In the genomic region with DNA sequence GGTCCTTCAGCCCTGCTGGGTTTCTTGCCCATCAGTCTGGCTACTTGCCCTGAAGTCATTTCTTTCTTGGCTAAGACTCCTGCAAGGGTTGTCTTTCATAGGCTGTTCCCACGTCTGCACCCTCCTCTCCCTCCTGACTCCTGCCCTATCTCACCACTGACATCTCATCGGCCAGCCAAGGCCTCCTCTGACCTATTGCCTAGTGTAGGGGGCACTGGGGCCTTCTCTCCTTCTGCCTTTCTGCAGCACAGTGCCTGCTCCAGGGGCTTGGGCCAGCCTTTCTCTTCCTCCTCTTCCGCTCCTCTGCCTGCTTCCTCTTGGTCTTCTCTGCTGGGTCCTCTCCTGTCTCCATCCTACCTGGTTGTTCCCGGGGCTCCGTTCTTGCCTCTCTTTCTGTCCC, we compare ENCODE assay signal across 20 cellular contexts. TPM values are rescaled to one million over a fixed set of nuclear protein-coding genes. Genes with fewer than 3 reads are reported as not detected.
"Had no signal": no experiment of that assay in that cellular context is flagged by ENCODE, and none has a peak within 500 bp of the region (broad histone marks: within the 10 kb centered on the region; RNA-seq: fewer than 3 reads in every experiment).

No MANE protein-coding gene starts in this region.

- H3K27ac Mint-ChIP-seq: activated CD4-positive, alpha-beta T cell treated with anti-CD3 and anti-CD28 coated beads, Interleukin-2, amount 10 ng/mL, durations not matched to agents 24 days and 14 days; activated CD8-positive, alpha-beta T cell treated with anti-CD3 and anti-CD28 coated beads, Interleukin-2, amount 10 ng/mL, durations not matched to agents 7 days and 5 days; activated naive CD8-positive, alpha-beta T cell treated with anti-CD3 and anti-CD28 coated beads for 36 hours; progenitor cell of endocrine pancreas; WTC11 had no signal

- DNase-seq: activated CD4-positive, alpha-beta T cell treated with anti-CD3 and anti-CD28 coated beads, Interleukin-2, amount 10 ng/mL, durations not matched to agents 24 days and 14 days; activated CD8-positive, alpha-beta T cell treated with anti-CD3 and anti-CD28 coated beads, Interleukin-2, amount 10 ng/mL, durations not matched to agents 7 days and 5 days; activated naive CD8-positive, alpha-beta T cell treated with anti-CD3 and anti-CD28 coated beads for 36 hours; amniotic stem cell; foreskin melanocyte; glutamatergic neuron; hippocampal formation; left cardiac atrium; mesendoderm; natural killer cell; occipital lobe; testis; upper lobe of left lung had no signal

- H3K27me3 Mint-ChIP-seq: activated CD4-positive, alpha-beta T cell treated with anti-CD3 and anti-CD28 coated beads, Interleukin-2, amount 10 ng/mL, durations not matched to agents 24 days and 14 days had no signal

- H3K9me3 Mint-ChIP-seq: activated CD4-positive, alpha-beta T cell treated with anti-CD3 and anti-CD28 coated beads, Interleukin-2, amount 10 ng/mL, durations not matched to agents 24 days and 14 days; activated naive CD8-positive, alpha-beta T cell treated with anti-CD3 and anti-CD28 coated beads for 36 hours; natural killer cell; WTC11 had no signal

- ATAC-seq: activated CD8-positive, alpha-beta T cell treated with anti-CD3 and anti-CD28 coated beads, Interleukin-2, amount 10 ng/mL, durations not matched to agents 7 days and 5 days; left cardiac atrium; natural killer cell; WTC11 had no signal

- H3K4me3 Mint-ChIP-seq: activated CD4-positive, alpha-beta T cell treated with anti-CD3 and anti-CD28 coated beads, Interleukin-2, amount 10 ng/mL, durations not matched to agents 24 days and 14 days; activated CD8-positive, alpha-beta T cell treated with anti-CD3 and anti-CD28 coated beads, Interleukin-2, amount 10 ng/mL, durations not matched to agents 7 days and 5 days; activated naive CD8-positive, alpha-beta T cell treated with anti-CD3 and anti-CD28 coated beads for 36 hours; natural killer cell; WTC11 had no signal

- H3K36me3 Mint-ChIP-seq: activated naive CD8-positive, alpha-beta T cell treated with anti-CD3 and anti-CD28 coated beads for 36 hours; natural killer cell; WTC11 had no signal

RNA-seq across cellular contexts. Expression of a gene that starts 9.9 kb away (rescaled TPM):
- total RNA-seq: activated CD4-positive, alpha-beta T cell treated with anti-CD3 and anti-CD28 coated beads, Interleukin-2, amount 10 ng/mL, durations not matched to agents 24 days and 14 days; activated CD8-positive, alpha-beta T cell treated with anti-CD3 and anti-CD28 coated beads, Interleukin-2, amount 10 ng/mL, durations not matched to agents 7 days and 5 days; activated naive CD8-positive, alpha-beta T cell treated with anti-CD3 and anti-CD28 coated beads for 36 hours; chondrocyte; dermis microvascular lymphatic vessel endothelial cell; epithelial cell of proximal tubule; left cardiac atrium; lower leg skin; occipital lobe; progenitor cell of endocrine pancreas; T-helper 2 cell treated with Interferon-gamma antibody and Interleukin-4, amounts not matched to agents 100 ng/mL and 5 ng/mL, for 36 hours; WTC11 had no signal
